1 cellular context compared by ENCODE assay signal in the genomic region with DNA sequence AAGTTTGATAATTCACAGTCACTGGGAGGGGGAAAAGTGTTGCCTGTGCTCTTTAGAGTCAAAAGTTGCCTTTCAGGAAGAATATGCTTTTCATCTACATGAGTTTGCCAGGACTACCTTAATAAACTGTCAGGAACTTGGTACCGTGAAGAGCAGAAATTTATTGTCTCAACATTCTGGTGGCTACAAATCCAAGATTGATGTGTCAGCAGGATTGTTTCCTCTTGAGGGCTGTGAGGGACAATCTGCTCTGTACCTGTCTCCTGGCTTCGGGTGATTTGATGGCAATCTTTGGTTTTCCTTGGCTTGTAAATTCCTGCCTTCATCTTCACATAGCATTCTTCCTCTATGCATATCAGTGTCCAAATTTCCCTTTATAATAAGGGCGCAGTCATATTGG.
TF ChIP-seq lines count a peak whose summit lies in the region.

No MANE protein-coding gene starts in this region.

TF ChIP-seq in IMR-90, 13 proteins besides CTCF, POLR2A, EP300 and RAD21 (continued from another document):
- TF ChIP-seq USF2 (IDR thresholded peaks at IDR 0.05; ENCODE audit: low read depth, low read length) = no peak
